Comparison of ENCODE assay signal across 17 cellular contexts in the genomic region with DNA sequence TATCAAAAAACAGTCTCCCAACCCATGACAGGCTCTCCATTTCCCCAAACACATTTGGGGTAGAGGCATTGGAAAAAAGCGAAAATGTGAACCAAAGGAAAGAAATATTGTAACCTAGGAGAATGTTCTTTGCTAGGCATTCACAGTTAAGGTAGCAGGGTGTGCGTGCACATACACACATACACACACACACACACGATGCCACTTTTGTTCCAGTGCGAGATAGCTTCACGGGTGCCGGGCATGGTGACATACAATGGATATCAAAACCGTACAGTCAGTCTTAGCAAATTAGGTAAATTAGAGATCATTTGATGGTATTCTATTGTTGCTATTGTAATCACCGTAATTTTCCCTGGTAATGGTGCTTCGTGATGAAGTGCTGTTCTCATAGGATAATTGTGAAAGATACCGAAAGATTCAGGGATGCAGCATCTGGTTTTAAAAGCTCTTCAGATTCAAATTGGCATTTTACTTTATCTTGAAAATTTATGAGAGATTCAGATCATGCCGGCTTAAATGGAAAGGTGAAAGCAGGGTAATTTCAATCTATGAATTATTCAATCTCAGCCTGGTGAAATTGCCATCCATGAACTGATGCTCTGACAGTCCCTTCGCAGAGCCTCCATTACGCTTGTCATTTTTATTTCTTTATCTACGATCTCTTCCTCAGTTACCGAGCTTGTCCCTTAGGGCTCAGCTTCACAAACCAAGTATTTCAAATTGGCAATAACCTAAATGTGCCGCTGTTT.
"Had no signal": no experiment of that assay in that cellular context is flagged by ENCODE, and none has a peak within 500 bp of the region (broad histone marks: within the 10 kb centered on the region; RNA-seq: fewer than 3 reads in every experiment).

No MANE protein-coding gene starts in this region.

- H3K27ac ChIP-seq: adrenal gland, coronary artery, gastrocnemius medialis, left ventricle myocardium inferior, prostate gland had no signal

- ATAC-seq: activated T-helper 17 cell treated with anti-CD3 and anti-CD28 coated beads, Interleukin-2, amount 50 U/mL, for 72 hours; gastrocnemius medialis; sciatic nerve; stimulated activated naive B cell treated with anti-CD40 and anti-IgM and Interleukin-4, amounts not matched to agents 10 μg/mL and 1 μg/mL and 100 μg/mL, for 72 hours had no signal

- H3K27me3 ChIP-seq: adrenal gland, gastrocnemius medialis had no signal

- H3K4me3 ChIP-seq: adrenal gland, coronary artery, gastrocnemius medialis, prostate gland had no signal

- DNase-seq: activated B cell treated with CpG ODN at 0.5 μM for 24 hours; activated CD4-positive, alpha-beta T cell treated with anti-CD3 and anti-CD28 coated beads, Interleukin-2, amount 50 U/mL, for 1 hour; activated naive CD4-positive, alpha-beta T cell treated with anti-CD3 and anti-CD28 coated beads, Interleukin-2, amount 50 U/mL, for 16 hours; activated T-cell treated with anti-CD3 and anti-CD28 coated beads for 4 hours; adrenal gland; central memory CD4-positive, alpha-beta T cell; effector memory CD4-positive, alpha-beta T cell; gastrocnemius medialis; left ventricle myocardium inferior; mesenchymal stem cell; stimulated activated CD4-positive, alpha-beta T cell treated with anti-CD3 and anti-CD28 coated beads, Interleukin-2, amount 100 ng/mL, for 24 hours; stimulated activated naive B cell treated with anti-CD40 and anti-IgM and Interleukin-4, amounts not matched to agents 10 μg/mL and 1 μg/mL and 100 μg/mL, for 72 hours; substantia nigra had no signal
